ENCODE assay signal across 8 cellular contexts in genomic region chr2:11466307-11467125, GRCh38. TPM values are rescaled to one million over a fixed set of nuclear protein-coding genes. Genes with fewer than 3 reads are reported as not detected.
DNase-seq lines count a peak whose midpoint lies in the region; ATAC-seq lines count a peak whose summit lies in the region.

No MANE protein-coding gene starts in this region.

- ATAC-seq in HG03521 (IDR thresholded peaks at IDR 0.05; ENCODE audit: unreplicated experiment) = peak; percentile 10
- ATAC-seq in HG03097 (IDR thresholded peaks at IDR 0.05; ENCODE audit: low FRiP score, unreplicated experiment) = no peak

- H3K4me3 ChIP-seq in subcutaneous abdominal adipose tissue (ENCODE audit: low read depth in 1 of 5, low read length in 5 of 5) = peak overlapping the region; percentile 57 to 81 (median 74)

- peak overlapping the region; percentile 80 for H3K27ac ChIP-seq in subcutaneous abdominal adipose tissue (ENCODE audit: low read depth, low read length)

- H3K9me3 Mint-ChIP-seq in activated T-cell treated with anti-CD3 and anti-CD28 coated beads, Interleukin-2, amount 50 U/mL, for 24 hours = no peaks in the 10 kb centered on the region
- H3K9me3 Mint-ChIP-seq in activated naive CD8-positive, alpha-beta T cell (ENCODE audit: low read depth) = no peaks in the 10 kb centered on the region
- H3K9me3 Mint-ChIP-seq in immature natural killer cell = peaks cover 0 to 1% (median 0%) of the 10 kb centered on the region in 6 donors

- peak overlapping the region; percentile 96 for H3K27ac Mint-ChIP-seq in activated T-cell treated with anti-CD3 and anti-CD28 coated beads, Interleukin-2, amount 50 U/mL, for 24 hours
- peak overlapping the region; percentile 95 for H3K27ac Mint-ChIP-seq in activated naive CD8-positive, alpha-beta T cell
- peak overlapping the region; percentile 85 to 91 (median 88) for H3K27ac Mint-ChIP-seq in immature natural killer cell

- H3K4me3 Mint-ChIP-seq in activated T-cell treated with anti-CD3 and anti-CD28 coated beads, Interleukin-2, amount 50 U/mL, for 24 hours = peak overlapping the region; percentile 93
- H3K4me3 Mint-ChIP-seq in activated naive CD8-positive, alpha-beta T cell = peak overlapping the region; percentile 90
- H3K4me3 Mint-ChIP-seq in immature natural killer cell = peak overlapping the region; percentile 91 to 98 (median 95)

- peaks cover 3 to 38% (median 36%) of the 10 kb centered on the region in 5 donors for H3K4me1 ChIP-seq in subcutaneous abdominal adipose tissue (ENCODE audit: control insufficient read depth in 5 of 5, insufficient read depth in 5 of 5, low read length in 5 of 5)

- H3K4me1 Mint-ChIP-seq in activated T-cell treated with anti-CD3 and anti-CD28 coated beads, Interleukin-2, amount 50 U/mL, for 24 hours (ENCODE audit: low read depth) = peaks cover 47% of the 10 kb centered on the region
- H3K4me1 Mint-ChIP-seq in activated naive CD8-positive, alpha-beta T cell (ENCODE audit: low read depth) = peaks cover 42% of the 10 kb centered on the region
- peaks cover 27 to 48% of the 10 kb centered on the region in 2 donors for H3K4me1 Mint-ChIP-seq in immature natural killer cell

- peaks cover 0 to 3% (median 0%) of the 10 kb centered on the region in 5 donors for H3K27me3 ChIP-seq in subcutaneous abdominal adipose tissue (ENCODE audit: control insufficient read depth in 5 of 5, insufficient read depth in 4 of 5, low read length in 5 of 5)

- peak overlapping the region in 4 of 5 donors; percentile 34 to 87 (median 51) for H3K9ac ChIP-seq in subcutaneous abdominal adipose tissue (ENCODE audit: low read length in 5 of 5)

- H3K27me3 Mint-ChIP-seq in activated T-cell treated with anti-CD3 and anti-CD28 coated beads, Interleukin-2, amount 50 U/mL, for 24 hours = no peaks in the 10 kb centered on the region
- H3K27me3 Mint-ChIP-seq in activated naive CD8-positive, alpha-beta T cell = no peaks in the 10 kb centered on the region
- peaks cover 14 to 19% (median 15%) of the 10 kb centered on the region in 3 donors for H3K27me3 Mint-ChIP-seq in immature natural killer cell (ENCODE audit: low read depth in 3 of 3)

- peaks cover 2 to 11% (median 5%) of the 10 kb centered on the region in 5 donors for H3K36me3 ChIP-seq in subcutaneous abdominal adipose tissue (ENCODE audit: control insufficient read depth in 5 of 5, insufficient read depth in 5 of 5, low read length in 5 of 5)

- peaks cover 36% of the 10 kb centered on the region for H3K36me3 Mint-ChIP-seq in activated T-cell treated with anti-CD3 and anti-CD28 coated beads, Interleukin-2, amount 50 U/mL, for 24 hours (ENCODE audit: low read depth)
- H3K36me3 Mint-ChIP-seq in activated naive CD8-positive, alpha-beta T cell = peaks cover 6% of the 10 kb centered on the region
- peaks cover 0 to 8% (median 0%) of the 10 kb centered on the region in 3 donors for H3K36me3 Mint-ChIP-seq in immature natural killer cell

- no peak for DNase-seq in activated T-cell treated with anti-CD3 and anti-CD28 coated beads, Interleukin-2, amount 50 U/mL, for 24 hours
- DNase-seq in activated T-cell treated with anti-CD3 and anti-CD28 coated beads for 4 hours (no peak), immature natural killer cell (peak in 1 of 3 donors; percentile 6), occipital lobe (lab: John Stamatoyannopoulos, UW) (no peak)

- H3K9me3 ChIP-seq in subcutaneous abdominal adipose tissue (ENCODE audit: control insufficient read depth in 5 of 5, low read length in 5 of 5) = no peaks in the 10 kb centered on the region

RNA-seq across cellular contexts. Expression of gene E2F6, which starts 0.6 kb away (rescaled TPM):
- 1 to 10 TPM; 2.8 to 7.6 (median 6.6) TPM for polyA plus RNA-seq in immature natural killer cell
- total RNA-seq in occipital lobe = 13.3 TPM
